Comparison of ENCODE assay signal across 29 cellular contexts in the genomic region with DNA sequence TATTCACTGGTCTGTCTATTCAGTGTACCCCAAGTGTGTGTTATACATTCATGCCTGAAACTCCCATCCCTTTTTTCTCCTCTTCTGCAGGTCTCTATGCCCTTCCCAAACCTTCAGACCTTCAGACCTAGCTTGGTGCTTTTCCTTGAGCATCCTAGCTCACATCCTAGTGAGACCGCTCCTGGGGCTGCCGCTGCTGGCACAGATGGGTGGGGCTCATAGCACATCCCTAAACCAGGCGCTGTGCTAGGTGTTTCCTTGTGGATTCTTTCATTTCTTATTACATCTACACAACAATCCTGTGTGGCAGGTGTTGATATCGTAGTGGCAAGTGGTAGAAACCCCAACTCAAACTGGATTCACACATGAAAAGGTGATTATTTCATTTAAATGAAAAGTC. TPM values are rescaled to one million over a fixed set of nuclear protein-coding genes. Genes with fewer than 3 reads are reported as not detected.
A peak's percentile ranks its signal among the peaks of the same experiment; 100 is the strongest.
DNase-seq lines count a peak whose midpoint lies in the region; ATAC-seq, FAIRE-seq and TF ChIP-seq lines count a peak whose summit lies in the region.
"Had no signal": no experiment of that assay in that cellular context is flagged by ENCODE, and none has a peak within 500 bp of the region (broad histone marks: within the 10 kb centered on the region; RNA-seq: fewer than 3 reads in every experiment).

No MANE protein-coding gene starts in this region.

- H3K9me2 ChIP-seq in PC-3 (replicated peaks; ENCODE audit: low read length), result no peaks in the 10 kb centered on the region

- TF ChIP-seq EP300 in A549 (IDR thresholded peaks at IDR 0.05), result no peak

- H3K36me3 ChIP-seq in PC-3 (ENCODE audit: low read depth, low read length) (no peaks in the 10 kb centered on the region), esophagus (ENCODE audit: control insufficient read depth in 2 of 2, insufficient read depth in 2 of 2, low read length in 1 of 2) (no peaks in the 10 kb centered on the region)
- H3K36me3 ChIP-seq: BLaER1, HAP-1, heart right ventricle, SJCRH30, thyroid gland had no signal

- no peak; a peak in 1 of 6 replicates for ATAC-seq in A549
- ATAC-seq in PC-3, result no peak
- ATAC-seq: activated naive CD4-positive, alpha-beta T cell treated with anti-CD3 and anti-CD28 coated beads, Interleukin-2, amount 50 U/mL, for 72 hours; activated T-helper 17 cell treated with anti-CD3 and anti-CD28 coated beads, Interleukin-2, amount 50 U/mL, for 72 hours; stimulated activated naive CD8-positive, alpha-beta T cell treated with anti-CD3 and anti-CD28 coated beads, Interleukin-15, Interleukin-2, amounts not matched to agents 100 U/mL and 50 U/mL, for 24 hours had no signal

- H3K27me3 ChIP-seq in PC-3 (ENCODE audit: low read length), result no peaks in the 10 kb centered on the region
- H3K27me3 ChIP-seq in esophagus (ENCODE audit: control insufficient read depth in 1 of 2, insufficient read depth in 2 of 2, low read length in 2 of 2), result no peaks in the 10 kb centered on the region
- H3K27me3 ChIP-seq: BLaER1, heart right ventricle, SJCRH30, thyroid gland had no signal

- TF ChIP-seq RAD21 in A549 (conservative IDR thresholded peaks at IDR 0.05 in 1 of 2, IDR thresholded peaks at IDR 0.05 in 1 of 2), result no peak

- WGBS in A549 (ENCODE audit: missing lambda C conversion rate), result 91% methylated on average over 4 of the region's 4 CpGs
- 89 to 92% methylated on average over 4 of the region's 4 CpGs for WGBS in esophagus, 2 donors

- H3K27ac ChIP-seq in A549 (peak overlapping the region; percentile 61 to 72), PC-3 (ENCODE audit: low read length) (peak overlapping the region; percentile 94), esophagus (ENCODE audit: low read depth in 2 of 2, low read length in 1 of 2) (peak overlapping the region; percentile 50 to 90)
- H3K27ac ChIP-seq: BLaER1, heart right ventricle, SJCRH30, thyroid gland had no signal

- TF ChIP-seq POLR2A in A549 (IDR thresholded peaks at IDR 0.05; ENCODE audit: low read length), result no peak
- no peak for TF ChIP-seq POLR2A in erythroblast (IDR thresholded peaks at IDR 0.05; ENCODE audit: low read length)

- no peak overlapping the region for H3K4me3 Mint-ChIP-seq in osteocyte (ENCODE audit: unreplicated experiment)
- H3K4me3 Mint-ChIP-seq: activated CD4-positive, alpha-beta memory T cell treated with anti-CD3 and anti-CD28 coated beads for 36 hours; activated T-helper 17 cell treated with anti-CD3 and anti-CD28 coated beads, Interleukin-2, amount 50 U/mL, for 72 hours; T-helper 1 cell treated with Interleukin-12 subunit alpha and Interleukin-12 subunit beta and Interleukin-4 antibody, amounts not matched to agents 30 μg/mL and 1 μg/mL, for 36 hours had no signal

- H3K9me3 Mint-ChIP-seq in osteocyte (ENCODE audit: unreplicated experiment), result peaks cover 5% of the 10 kb centered on the region
- H3K9me3 Mint-ChIP-seq: activated T-helper 17 cell treated with anti-CD3 and anti-CD28 coated beads, Interleukin-2, amount 50 U/mL, for 72 hours; T-helper 1 cell treated with Interleukin-12 subunit alpha and Interleukin-12 subunit beta and Interleukin-4 antibody, amounts not matched to agents 30 μg/mL and 1 μg/mL, for 36 hours had no signal

- peak overlapping the region; percentile 62; the same call in 1 of the 2 replicates for H2AFZ ChIP-seq in PC-3 (ENCODE audit: low read length)

- H3K4me2 ChIP-seq in A549 (peak overlapping the region; percentile 65), PC-3 (ENCODE audit: low read length) (peak overlapping the region; percentile 80)
- H3K4me2 ChIP-seq: BLaER1 had no signal

- H3K27ac Mint-ChIP-seq in osteocyte (ENCODE audit: unreplicated experiment), result peak overlapping the region; percentile 80
- H3K27ac Mint-ChIP-seq: activated CD4-positive, alpha-beta memory T cell treated with anti-CD3 and anti-CD28 coated beads for 36 hours; activated naive CD4-positive, alpha-beta T cell treated with anti-CD3 and anti-CD28 coated beads, Interleukin-2, amount 50 U/mL, for 72 hours; activated T-helper 17 cell treated with anti-CD3 and anti-CD28 coated beads, Interleukin-2, amount 50 U/mL, for 72 hours; T-helper 1 cell treated with Interleukin-12 subunit alpha and Interleukin-12 subunit beta and Interleukin-4 antibody, amounts not matched to agents 30 μg/mL and 1 μg/mL, for 36 hours had no signal

- peaks cover 48% of the 10 kb centered on the region for H3K4me1 ChIP-seq in A549
- peaks cover 51% of the 10 kb centered on the region for H3K4me1 ChIP-seq in PC-3 (ENCODE audit: insufficient read depth, low read length)
- H3K4me1 ChIP-seq in esophagus (ENCODE audit: control insufficient read depth in 2 of 2, insufficient read depth in 2 of 2, low read length in 1 of 2), result peaks cover 3 to 4% of the 10 kb centered on the region in 2 donors
- H3K4me1 ChIP-seq: BLaER1, thyroid gland had no signal

- no peak for TF ChIP-seq CTCF in A549 (IDR thresholded peaks at IDR 0.05)
- TF ChIP-seq CTCF in PC-3 (conservative IDR thresholded peaks at IDR 0.05; ENCODE audit: low read depth, low read length), result no peak
- TF ChIP-seq CTCF in osteocyte (IDR thresholded peaks at IDR 0.05), result no peak

- peak overlapping the region; percentile 63 for H3K9ac ChIP-seq in PC-3 (ENCODE audit: low read length)
- H3K9ac ChIP-seq: BLaER1 had no signal

- H3K36me3 Mint-ChIP-seq in osteocyte (ENCODE audit: unreplicated experiment), result no peaks in the 10 kb centered on the region
- H3K36me3 Mint-ChIP-seq: activated CD4-positive, alpha-beta memory T cell treated with anti-CD3 and anti-CD28 coated beads for 36 hours; activated naive CD4-positive, alpha-beta T cell treated with anti-CD3 and anti-CD28 coated beads, Interleukin-2, amount 50 U/mL, for 72 hours had no signal

- CTCF ChIA-PET in A549 (lab: Yijun Ruan, JAX) (interaction anchor here (1.1 kb wide), 1 partner anchor 14 kb away, joined by 3 read pairs; no protein-coding TSS in a partner anchor), PC-3 (lab: Charles Lee) (no interaction called here)

- H3K4me3 ChIP-seq in A549 (no peak overlapping the region), PC-3 (ENCODE audit: low read length) (peak overlapping the region; percentile 48; the same call in 1 of the 2 replicates), esophagus (ENCODE audit: low read depth in 1 of 2, low read length in 2 of 2) (no peak overlapping the region)
- H3K4me3 ChIP-seq: BLaER1, HAP-1, heart right ventricle, SJCRH30, thyroid gland had no signal

- no peak for FAIRE-seq in A549 (lab: Jason Lieb, UNC)
- FAIRE-seq: TTC549 had no signal

- H3K9me3 ChIP-seq in A549 (no peaks in the 10 kb centered on the region), PC-3 (ENCODE audit: low read length) (no peaks in the 10 kb centered on the region), esophagus (ENCODE audit: control insufficient read depth in 2 of 2, insufficient read depth in 1 of 2, low read depth in 1 of 2, low read length in 1 of 2) (no peaks in the 10 kb centered on the region)
- H3K9me3 ChIP-seq: BLaER1, HAP-1, heart right ventricle, SJCRH30, thyroid gland had no signal

- POLR2A ChIA-PET in A549 (lab: Yijun Ruan, JAX), result interaction anchor here (0.5 kb wide), 1 partner anchor 87 kb away, joined by 3 read pairs; no protein-coding TSS in a partner anchor
- POLR2A ChIA-PET in PC-3 (lab: Charles Lee; ENCODE audit: unreplicated experiment), result no interaction called here

- no peaks in the 10 kb centered on the region for H3K79me2 ChIP-seq in PC-3 (ENCODE audit: low read length)

- DNase-seq in A549 (ENCODE audit: low read depth in 1 of 2, low spot score in 1 of 2) (no peak), PC-3 (no peak), osteocyte (ENCODE audit: extremely low spot score, unreplicated experiment) (no peak), DMS79 (lab: John Stamatoyannopoulos, UW) (no peak), cortex of kidney (lab: John Stamatoyannopoulos, UW) (no peak), superior temporal gyrus (ENCODE audit: extremely low spot score) (no peak), erythroblast (lab: John Stamatoyannopoulos, UW) (no peak)
- DNase-seq: ACHN; activated CD4-positive, alpha-beta memory T cell treated with anti-CD3 and anti-CD28 coated beads for 36 hours; aorta; DMS79 treated with DMSO at 0.1 percent for 48 hours; foreskin melanocyte; GF-D8; heart right ventricle; NCI-H1105 treated with DMSO at 0.1 percent for 48 hours; NCI-H1930; NCI-H526; NK-92 treated with Interleukin-12 subunit alpha and Interleukin-12 subunit beta, amount 100 ng/mL, for 24 hours; stimulated activated naive CD8-positive, alpha-beta T cell treated with anti-CD3 and anti-CD28 coated beads, Interleukin-15, Interleukin-2, amounts not matched to agents 100 U/mL and 50 U/mL, for 24 hours; thyroid gland had no signal

- H3K4me1 Mint-ChIP-seq in osteocyte (ENCODE audit: unreplicated experiment), result peaks cover 42% of the 10 kb centered on the region
- H3K4me1 Mint-ChIP-seq: activated T-helper 17 cell treated with anti-CD3 and anti-CD28 coated beads, Interleukin-2, amount 50 U/mL, for 72 hours had no signal

- H3K27me3 Mint-ChIP-seq in osteocyte (ENCODE audit: unreplicated experiment), result no peaks in the 10 kb centered on the region

- no TSS peak for BruUV-seq in PC-3 (replicated peaks; lab: Mats Ljungman, UMichigan)

- intact Hi-C loops in PC-3 (cut with micrococcal nuclease), result loop anchor here (5.0 to 10.0 kb wide), 4 partner anchors 155 to 682 kb away; a partner anchor contains a TSS

- no peaks in the 10 kb centered on the region for H4K20me1 ChIP-seq in PC-3 (ENCODE audit: low read length)
- H4K20me1 ChIP-seq: BLaER1 had no signal

- H3F3A ChIP-seq in PC-3 (ENCODE audit: low read length, unreplicated experiment), result peaks cover 6% of the 10 kb centered on the region

TF ChIP-seq in A549, 52 proteins besides CTCF, POLR2A, EP300 and RAD21 (continues in another document):
- no peak for TF ChIP-seq CBX2 (IDR thresholded peaks at IDR 0.05; ENCODE audit: borderline replicate concordance, low read depth)

RNA-seq across cellular contexts. Expression of a gene that starts 43.2 kb away (rescaled TPM):
- polyA plus RNA-seq in A549 (2011; rRNA removed), result 1.6 and 1.8 TPM in 2 replicates
- 0.30 and 0.40 TPM in 2 replicates for polyA plus RNA-seq in A549 (2012; cell fraction: cytosol; rRNA removed)
- polyA plus RNA-seq in A549 (2012; cell fraction: nucleus; rRNA removed), result 0.13 and 0.55 TPM in 2 replicates
- polyA plus RNA-seq in A549 (2017; fragmentation: RNase III; extraction: RNeasy Plus Mini Kit Qiagen cat#74134 plus additional on column Dnase treatment), result 0.88 to 2.5 TPM (median 1.9 TPM) in 3 replicates
- polyA minus RNA-seq in A549 (2011; rRNA and poly(A)+ RNA removed), result 0.29 and 0.50 TPM in 2 replicates
- total RNA-seq in PC-3 (2014; rRNA removed), result 23.4 and 26.6 TPM in 2 replicates
- polyA plus RNA-seq in esophagus, result 1 to 10 TPM in 1 of 2 donors, under 1 TPM in 1; 0.95 to 1.5 TPM
- 0.73 and 1.6 TPM in 2 replicates for total RNA-seq in osteocyte
- total RNA-seq: activated CD4-positive, alpha-beta memory T cell treated with anti-CD3 and anti-CD28 coated beads for 36 hours; activated naive CD4-positive, alpha-beta T cell treated with anti-CD3 and anti-CD28 coated beads, Interleukin-2, amount 50 U/mL, for 72 hours; activated T-helper 17 cell treated with anti-CD3 and anti-CD28 coated beads, Interleukin-2, amount 50 U/mL, for 72 hours; myocyte; SJCRH30 had no signal
